29 cellular contexts compared by ENCODE assay signal in genomic region chr12:96520767-96521166, GRCh38. TPM values are rescaled to one million over a fixed set of nuclear protein-coding genes. Genes with fewer than 3 reads are reported as not detected.
DNase-seq lines count a peak whose midpoint lies in the region; ATAC-seq, FAIRE-seq and TF ChIP-seq lines count a peak whose summit lies in the region.
"Had no signal": no experiment of that assay in that cellular context is flagged by ENCODE, and none has a peak within 500 bp of the region (broad histone marks: within the 10 kb centered on the region; RNA-seq: fewer than 3 reads in every experiment).

No MANE protein-coding gene starts in this region.

- TF ChIP-seq CTCF in A673 (conservative IDR thresholded peaks at IDR 0.05; ENCODE audit: low read depth, low read length) = no peak

- H3K9me3 ChIP-seq in A673 (ENCODE audit: low read depth, low read length, poor library complexity, severe bottlenecking) (no peaks in the 10 kb centered on the region), T-helper 17 cell (ENCODE audit: control insufficient read depth, low read length, poor library complexity, severe bottlenecking) (no peaks in the 10 kb centered on the region)
- H3K9me3 ChIP-seq: A549; BLaER1 treated with 17β-estradiol and CSF1 and Interleukin-3, amounts not matched to agents 10 nM and 100 nM had no signal

- H3K27ac Mint-ChIP-seq in T-helper 17 cell = peak overlapping the region; percentile 78
- H3K27ac Mint-ChIP-seq: CD8-positive, alpha-beta T cell; T-cell had no signal

- peak; percentile 20 for FAIRE-seq in H54 (lab: Jason Lieb, UNC)
- FAIRE-seq: A549, G401.6, GM19239, HTR-8/SVneo, RCC 7860 had no signal

- intact Hi-C loops in A673 (cut with micrococcal nuclease; ENCODE audit: unreplicated experiment) = no loop called here

- H3K27ac ChIP-seq in A673 (ENCODE audit: low read depth, low read length, poor library complexity, severe bottlenecking) = no peak overlapping the region
- H3K27ac ChIP-seq: A549; BLaER1 treated with 17β-estradiol and CSF1 and Interleukin-3, amounts not matched to agents 10 nM and 100 nM; HL-60; SK-N-MC had no signal

- H3K4me3 ChIP-seq in A673 (ENCODE audit: low read depth, low read length, poor library complexity, severe bottlenecking) = no peak overlapping the region
- H3K4me3 ChIP-seq: A549; BLaER1 treated with 17β-estradiol and CSF1 and Interleukin-3, amounts not matched to agents 10 nM and 100 nM; SK-N-MC had no signal

- DNase-seq in A673 (ENCODE audit: low spot score) = peak; percentile 28
- DNase-seq in H54 (ENCODE audit: insufficient read length, low spot score) = no peak
- no peak for DNase-seq in T-helper 17 cell
- peak; percentile 12 for DNase-seq in fibroblast of peridontal ligament (ENCODE audit: extremely low read depth)
- no peak for DNase-seq in AG20443 (ENCODE audit: low spot score)
- no peak for DNase-seq in NCI-H1105 (lab: John Stamatoyannopoulos, UW)
- no peak for DNase-seq in NCI-H2227 treated with DMSO at 0.1 percent for 48 hours (lab: John Stamatoyannopoulos, UW)
- DNase-seq: CD8-positive, alpha-beta T cell; DMS53; GOT3; Karpas-422; NCI-H1048; NCI-H1436 treated with DMSO at 0.1 percent for 48 hours; NCI-H2029; NCI-H2171 treated with DMSO at 0.1 percent for 48 hours; NCI-H446 treated with DMSO at 0.1 percent for 48 hours; NCI-H69; SHP77; T-cell had no signal

- no TSS peak for BruUV-seq in A673 (replicated peaks; lab: Mats Ljungman, UMichigan)

- CTCF ChIA-PET in A673 (lab: Charles Lee) = no interaction called here

- H3K4me3 Mint-ChIP-seq in T-helper 17 cell = no peak overlapping the region
- H3K4me3 Mint-ChIP-seq: CD8-positive, alpha-beta T cell; IgD-negative memory B cell; T-cell had no signal

- no peaks in the 10 kb centered on the region for H3K27me3 Mint-ChIP-seq in T-helper 17 cell
- H3K27me3 Mint-ChIP-seq: IgD-negative memory B cell, T-cell had no signal

- no peak for TF ChIP-seq POLR2A in H54 (IDR thresholded peaks at IDR 0.05; ENCODE audit: low read depth, low read length)

- POLR2A ChIA-PET in A673 (lab: Charles Lee; ENCODE audit: low non-redundant PET) = no interaction called here

- ATAC-seq in T-helper 17 cell (no peak), GM18873 (IDR thresholded peaks at IDR 0.05; ENCODE audit: low FRiP score, unreplicated experiment) (no peak)
- ATAC-seq: A549; CD8-positive, alpha-beta T cell; T-cell had no signal

- no peaks in the 10 kb centered on the region for H3K36me3 ChIP-seq in A673 (ENCODE audit: insufficient read depth, low read length, poor library complexity, severe bottlenecking)
- H3K36me3 ChIP-seq: BLaER1 treated with 17β-estradiol and CSF1 and Interleukin-3, amounts not matched to agents 10 nM and 100 nM had no signal

- no peaks in the 10 kb centered on the region for H3K36me3 Mint-ChIP-seq in T-helper 17 cell (ENCODE audit: low read depth)
- H3K36me3 Mint-ChIP-seq: CD8-positive, alpha-beta T cell; IgD-negative memory B cell; T-cell had no signal

- H3K27me3 ChIP-seq in A673 (replicated peaks; ENCODE audit: insufficient read depth, low read depth, low read length, poor library complexity) = no peaks in the 10 kb centered on the region
- H3K27me3 ChIP-seq: BLaER1 treated with 17β-estradiol and CSF1 and Interleukin-3, amounts not matched to agents 10 nM and 100 nM had no signal

- no peaks in the 10 kb centered on the region for H3K4me1 ChIP-seq in A673 (ENCODE audit: insufficient read depth, low read length, poor library complexity, severe bottlenecking)
- H3K4me1 ChIP-seq: BLaER1 treated with 17β-estradiol and CSF1 and Interleukin-3, amounts not matched to agents 10 nM and 100 nM had no signal

- peaks cover 11% of the 10 kb centered on the region for H3K4me1 Mint-ChIP-seq in T-helper 17 cell

RNA-seq across cellular contexts. Expression of gene CFAP54, which starts 31.4 kb away (rescaled TPM):
- total RNA-seq in A673 (2021) (0.71 and 1.5 TPM in 2 replicates), T-helper 17 cell (1 to 10 TPM; 1.2 to 1.3 TPM)

Comparison
In these comparisons a context has a peak if more than half of its experiments do, and no peak if none do; other contexts are left out.
1. DNase-seq: peak in A673 (single experiment) and fibroblast of peridontal ligament (single experiment); none in H54 (single experiment), T-helper 17 cell (0 of 3), AG20443 (single experiment), NCI-H1105 (single experiment) and NCI-H2227 treated with DMSO at 0.1 percent for 48 hours (single experiment).